24 cellular contexts compared by ENCODE assay signal in the genomic region with DNA sequence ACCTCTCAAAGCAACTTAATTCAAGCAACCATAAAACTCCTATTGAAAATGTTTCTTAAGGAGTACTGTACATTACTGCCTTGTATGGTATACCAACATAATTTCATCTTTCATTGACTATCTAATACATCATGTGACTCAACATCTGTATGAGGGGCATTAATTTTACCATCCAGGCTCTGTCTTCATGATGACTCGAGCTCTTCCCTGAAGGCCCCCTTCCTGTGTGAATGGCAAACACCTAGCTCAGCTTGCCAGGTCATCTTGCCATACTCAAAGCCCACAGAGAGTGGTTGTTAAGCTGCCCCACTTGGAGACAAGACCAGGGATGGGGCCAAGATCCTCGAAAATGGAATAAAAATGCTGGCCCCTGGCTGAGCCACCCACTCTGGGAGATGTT.
DNase-seq lines count a peak whose midpoint lies in the region; ATAC-seq and TF ChIP-seq lines count a peak whose summit lies in the region.
"Had no signal": no experiment of that assay in that cellular context is flagged by ENCODE, and none has a peak within 500 bp of the region (broad histone marks: within the 10 kb centered on the region; RNA-seq: fewer than 3 reads in every experiment).

No MANE protein-coding gene starts in this region.

- peak overlapping the region; percentile 81 for H3K27ac Mint-ChIP-seq in activated CD8-positive, alpha-beta memory T cell treated with anti-CD3 and anti-CD28 coated beads, Interleukin-2, amount 10 ng/mL, durations not matched to agents 7 days and 5 days
- H3K27ac Mint-ChIP-seq in activated T-helper 1 cell treated with anti-CD3 and anti-CD28 coated beads, Interleukin-12 subunit alpha, Interleukin-12 subunit beta, Interleukin-2, Interleukin-4 antibody, amounts not matched to agents 30 ng/mL and 10 ng/mL and 1 ng/mL, durations not matched to agents 14 hours and 24 hours and 36 hours, result peak overlapping the region; percentile 49
- H3K27ac Mint-ChIP-seq in memory B cell, result peak overlapping the region; percentile 29
- H3K27ac Mint-ChIP-seq: neural progenitor cell, WTC11 had no signal

- H3K9me3 Mint-ChIP-seq in activated CD8-positive, alpha-beta memory T cell treated with anti-CD3 and anti-CD28 coated beads, Interleukin-2, amount 10 ng/mL, durations not matched to agents 7 days and 5 days (ENCODE audit: low read depth), result no peaks in the 10 kb centered on the region
- H3K9me3 Mint-ChIP-seq in activated T-helper 1 cell treated with anti-CD3 and anti-CD28 coated beads, Interleukin-12 subunit alpha, Interleukin-12 subunit beta, Interleukin-2, Interleukin-4 antibody, amounts not matched to agents 30 ng/mL and 10 ng/mL and 1 ng/mL, durations not matched to agents 14 hours and 24 hours and 36 hours, result peaks cover 8% of the 10 kb centered on the region
- H3K9me3 Mint-ChIP-seq in memory B cell, result no peaks in the 10 kb centered on the region
- H3K9me3 Mint-ChIP-seq: CD4-positive, alpha-beta memory T cell; neural progenitor cell; WTC11 had no signal

- no peak overlapping the region for H3K4me3 Mint-ChIP-seq in activated CD8-positive, alpha-beta memory T cell treated with anti-CD3 and anti-CD28 coated beads, Interleukin-2, amount 10 ng/mL, durations not matched to agents 7 days and 5 days
- H3K4me3 Mint-ChIP-seq in activated T-helper 1 cell treated with anti-CD3 and anti-CD28 coated beads, Interleukin-12 subunit alpha, Interleukin-12 subunit beta, Interleukin-2, Interleukin-4 antibody, amounts not matched to agents 30 ng/mL and 10 ng/mL and 1 ng/mL, durations not matched to agents 14 hours and 24 hours and 36 hours, result peak overlapping the region; percentile 41
- H3K4me3 Mint-ChIP-seq in memory B cell, result no peak overlapping the region
- H3K4me3 Mint-ChIP-seq: neural progenitor cell, WTC11 had no signal

- no peaks in the 10 kb centered on the region for H3K27me3 ChIP-seq in GM06990 (replicated peaks; ENCODE audit: control insufficient read depth, insufficient read depth, low read length)
- H3K27me3 ChIP-seq: neural progenitor cell, SJCRH30, tibial artery, vagina had no signal

- CTCF ChIA-PET in activated CD8-positive, alpha-beta memory T cell treated with anti-CD3 and anti-CD28 coated beads, Interleukin-2, amount 10 ng/mL, durations not matched to agents 7 days and 5 days (lab: Charles Lee), result no interaction called here

- no peak for DNase-seq in activated CD8-positive, alpha-beta memory T cell treated with anti-CD3 and anti-CD28 coated beads, Interleukin-2, amount 10 ng/mL, durations not matched to agents 7 days and 5 days
- no peak for DNase-seq in activated CD8-positive, alpha-beta memory T cell treated with anti-CD3 and anti-CD28 coated beads, Interleukin-2, amount 50 U/mL, for 4 hours
- DNase-seq in GM06990 (ENCODE audit: extremely low read depth, insufficient read length) (no peak), memory B cell (ENCODE audit: low spot score in 2 of 2) (no peak), islet precursor cell (no peak), CD1c-positive myeloid dendritic cell (ENCODE audit: extremely low spot score) (no peak)
- no peak for DNase-seq in activated T-helper 1 cell treated with anti-CD3 and anti-CD28 coated beads, Interleukin-12 subunit alpha, Interleukin-12 subunit beta, Interleukin-2, Interleukin-4 antibody, amounts not matched to agents 30 ng/mL and 10 ng/mL and 1 ng/mL, durations not matched to agents 14 hours and 24 hours and 36 hours (ENCODE audit: low spot score)
- DNase-seq: CD4-positive, alpha-beta memory T cell; central memory CD4-positive, alpha-beta T cell; EL; glutamatergic neuron; left ventricle myocardium inferior; MM.1S; NCI-H1930; NCI-H510A treated with DMSO at 0.1 percent for 48 hours; retina; RPMI8226; SJCRH30; tibial artery had no signal

- H3K36me3 Mint-ChIP-seq in activated CD8-positive, alpha-beta memory T cell treated with anti-CD3 and anti-CD28 coated beads, Interleukin-2, amount 10 ng/mL, durations not matched to agents 7 days and 5 days, result peaks cover 8% of the 10 kb centered on the region
- peaks cover 6% of the 10 kb centered on the region for H3K36me3 Mint-ChIP-seq in activated T-helper 1 cell treated with anti-CD3 and anti-CD28 coated beads, Interleukin-12 subunit alpha, Interleukin-12 subunit beta, Interleukin-2, Interleukin-4 antibody, amounts not matched to agents 30 ng/mL and 10 ng/mL and 1 ng/mL, durations not matched to agents 14 hours and 24 hours and 36 hours (ENCODE audit: low read depth)
- H3K36me3 Mint-ChIP-seq in memory B cell, result no peaks in the 10 kb centered on the region
- H3K36me3 Mint-ChIP-seq: CD4-positive, alpha-beta memory T cell; neural progenitor cell; WTC11 had no signal

- intact Hi-C loops in activated T-helper 1 cell treated with anti-CD3 and anti-CD28 coated beads, Interleukin-12 subunit alpha, Interleukin-12 subunit beta, Interleukin-2, Interleukin-4 antibody, amounts not matched to agents 30 ng/mL and 10 ng/mL and 1 ng/mL, durations not matched to agents 14 hours and 24 hours and 36 hours (cut with micrococcal nuclease), result loop anchor here (2.0 kb wide), 1 partner anchor 281 kb away; no protein-coding TSS in a partner anchor

- TF ChIP-seq CTCF in GM06990 (IDR thresholded peaks at IDR 0.05; ENCODE audit: insufficient read depth, low read length, poor library complexity, severe bottlenecking), result no peak

- H3K36me3 ChIP-seq in GM06990 (ENCODE audit: control insufficient read depth, insufficient read depth, low read length), result no peaks in the 10 kb centered on the region
- H3K36me3 ChIP-seq: left ventricle myocardium inferior, neural progenitor cell, SJCRH30, tibial artery, vagina had no signal

- ATAC-seq in activated CD8-positive, alpha-beta memory T cell treated with anti-CD3 and anti-CD28 coated beads, Interleukin-2, amount 10 ng/mL, durations not matched to agents 7 days and 5 days, result no peak
- ATAC-seq in memory B cell (ENCODE audit: low read depth) (no peak), GM18868 (IDR thresholded peaks at IDR 0.05; ENCODE audit: unreplicated experiment) (no peak)
- ATAC-seq: A549, WTC11 had no signal

- no peaks in the 10 kb centered on the region for H3K27me3 Mint-ChIP-seq in activated CD8-positive, alpha-beta memory T cell treated with anti-CD3 and anti-CD28 coated beads, Interleukin-2, amount 10 ng/mL, durations not matched to agents 7 days and 5 days
- H3K27me3 Mint-ChIP-seq in activated T-helper 1 cell treated with anti-CD3 and anti-CD28 coated beads, Interleukin-12 subunit alpha, Interleukin-12 subunit beta, Interleukin-2, Interleukin-4 antibody, amounts not matched to agents 30 ng/mL and 10 ng/mL and 1 ng/mL, durations not matched to agents 14 hours and 24 hours and 36 hours (ENCODE audit: insufficient read depth), result no peaks in the 10 kb centered on the region
- H3K27me3 Mint-ChIP-seq in memory B cell, result no peaks in the 10 kb centered on the region
- H3K27me3 Mint-ChIP-seq: CD4-positive, alpha-beta memory T cell had no signal

- peak overlapping the region; percentile 48 for H3K4me3 ChIP-seq in GM06990 (replicated peaks; ENCODE audit: low read depth, low read length)
- H3K4me3 ChIP-seq: A549, left ventricle myocardium inferior, neural progenitor cell, SJCRH30, tibial artery, vagina had no signal

- H3K4me1 Mint-ChIP-seq in activated CD8-positive, alpha-beta memory T cell treated with anti-CD3 and anti-CD28 coated beads, Interleukin-2, amount 10 ng/mL, durations not matched to agents 7 days and 5 days, result peaks cover 75% of the 10 kb centered on the region
- H3K4me1 Mint-ChIP-seq in activated T-helper 1 cell treated with anti-CD3 and anti-CD28 coated beads, Interleukin-12 subunit alpha, Interleukin-12 subunit beta, Interleukin-2, Interleukin-4 antibody, amounts not matched to agents 30 ng/mL and 10 ng/mL and 1 ng/mL, durations not matched to agents 14 hours and 24 hours and 36 hours (ENCODE audit: low read depth), result peaks cover 88% of the 10 kb centered on the region
- H3K4me1 Mint-ChIP-seq in memory B cell, result peaks cover 60% of the 10 kb centered on the region

Comparison
In these comparisons a context has a peak if more than half of its experiments do, and no peak if none do; other contexts are left out.
1. H3K27ac Mint-ChIP-seq: peak in every context shown above with its lines; median percentile 81 in activated CD8-positive, alpha-beta memory T cell treated with anti-CD3 and anti-CD28 coated beads, Interleukin-2, amount 10 ng/mL, durations not matched to agents 7 days and 5 days; 49 in activated T-helper 1 cell treated with anti-CD3 and anti-CD28 coated beads, Interleukin-12 subunit alpha, Interleukin-12 subunit beta, Interleukin-2, Interleukin-4 antibody, amounts not matched to agents 30 ng/mL and 10 ng/mL and 1 ng/mL, durations not matched to agents 14 hours and 24 hours and 36 hours; 29 in memory B cell.